8 cellular contexts compared by ENCODE assay signal in genomic region chr6:33633084-33633461, GRCh38. TPM values are rescaled to one million over a fixed set of nuclear protein-coding genes. Genes with fewer than 3 reads are reported as not detected.
DNase-seq lines count a peak whose midpoint lies in the region; ATAC-seq and TF ChIP-seq lines count a peak whose summit lies in the region.

No MANE protein-coding gene starts in this region.

- H3K9me3 ChIP-seq in thoracic aorta, result no peaks in the 10 kb centered on the region

- H3K9me3 Mint-ChIP-seq in activated CD8-positive, alpha-beta memory T cell treated with anti-CD3 and anti-CD28 coated beads, Interleukin-2, amount 10 ng/mL, durations not matched to agents 7 days and 5 days (ENCODE audit: low read depth), result no peaks in the 10 kb centered on the region
- H3K9me3 Mint-ChIP-seq in activated T-helper 17 cell treated with anti-CD3 and anti-CD28 coated beads, Interleukin-2, amount 50 U/mL, for 72 hours, result no peaks in the 10 kb centered on the region
- H3K9me3 Mint-ChIP-seq in immature natural killer cell, result no peaks in the 10 kb centered on the region

- ATAC-seq in activated CD8-positive, alpha-beta memory T cell treated with anti-CD3 and anti-CD28 coated beads, Interleukin-2, amount 10 ng/mL, durations not matched to agents 7 days and 5 days, result peak; percentile 18
- no peak for ATAC-seq in activated T-helper 17 cell treated with anti-CD3 and anti-CD28 coated beads, Interleukin-2, amount 50 U/mL, for 72 hours (replicated peaks)
- no peak for ATAC-seq in thoracic aorta (ENCODE audit: insufficient number of reproducible peaks, low FRiP score, low read depth)
- ATAC-seq in GM18868 (IDR thresholded peaks at IDR 0.05; ENCODE audit: unreplicated experiment), result no peak

- peaks cover 9 to 21% of the 10 kb centered on the region in 2 donors for H3K4me1 ChIP-seq in thoracic aorta (ENCODE audit: control insufficient read depth in 1 of 2, low read depth in 2 of 2)

- H3K4me3 Mint-ChIP-seq in activated CD8-positive, alpha-beta memory T cell treated with anti-CD3 and anti-CD28 coated beads, Interleukin-2, amount 10 ng/mL, durations not matched to agents 7 days and 5 days, result peak overlapping the region; percentile 55
- H3K4me3 Mint-ChIP-seq in activated T-helper 17 cell treated with anti-CD3 and anti-CD28 coated beads, Interleukin-2, amount 50 U/mL, for 72 hours, result peak overlapping the region; percentile 92
- H3K4me3 Mint-ChIP-seq in immature natural killer cell, result peak overlapping the region; percentile 74 to 85 (median 84)

- CTCF ChIA-PET in activated CD8-positive, alpha-beta memory T cell treated with anti-CD3 and anti-CD28 coated beads, Interleukin-2, amount 10 ng/mL, durations not matched to agents 7 days and 5 days (lab: Charles Lee), result interaction anchor here (1.5 to 3.1 kb wide), 3 partner anchors 11 to 67 kb away, joined by 6 to 16 read pairs (median 7); partner anchors contain the start of gene ITPR3

- DNase-seq in activated CD8-positive, alpha-beta memory T cell treated with anti-CD3 and anti-CD28 coated beads, Interleukin-2, amount 10 ng/mL, durations not matched to agents 7 days and 5 days, result no peak
- no peak for DNase-seq in activated CD8-positive, alpha-beta memory T cell treated with anti-CD3 and anti-CD28 coated beads, Interleukin-2, amount 50 U/mL, for 4 hours
- DNase-seq in immature natural killer cell, result no peak
- DNase-seq in thoracic aorta (ENCODE audit: low spot score), result no peak
- no peak for DNase-seq in NCI-H2107 (lab: John Stamatoyannopoulos, UW)
- DNase-seq in 8988T, result no peak

- no peak overlapping the region for H3K27ac ChIP-seq in thoracic aorta

- peaks cover 5% of the 10 kb centered on the region for H3K36me3 Mint-ChIP-seq in activated CD8-positive, alpha-beta memory T cell treated with anti-CD3 and anti-CD28 coated beads, Interleukin-2, amount 10 ng/mL, durations not matched to agents 7 days and 5 days
- H3K36me3 Mint-ChIP-seq in activated T-helper 17 cell treated with anti-CD3 and anti-CD28 coated beads, Interleukin-2, amount 50 U/mL, for 72 hours (ENCODE audit: low read depth), result peaks cover 62% of the 10 kb centered on the region
- H3K36me3 Mint-ChIP-seq in immature natural killer cell, result peaks cover 0 to 3% (median 0%) of the 10 kb centered on the region in 3 donors

- peaks cover 53% of the 10 kb centered on the region for H3K4me1 Mint-ChIP-seq in activated CD8-positive, alpha-beta memory T cell treated with anti-CD3 and anti-CD28 coated beads, Interleukin-2, amount 10 ng/mL, durations not matched to agents 7 days and 5 days
- peaks cover 46% of the 10 kb centered on the region for H3K4me1 Mint-ChIP-seq in activated T-helper 17 cell treated with anti-CD3 and anti-CD28 coated beads, Interleukin-2, amount 50 U/mL, for 72 hours
- H3K4me1 Mint-ChIP-seq in immature natural killer cell, result peaks cover 45 to 72% of the 10 kb centered on the region in 2 donors

- H3K27ac Mint-ChIP-seq in activated CD8-positive, alpha-beta memory T cell treated with anti-CD3 and anti-CD28 coated beads, Interleukin-2, amount 10 ng/mL, durations not matched to agents 7 days and 5 days, result no peak overlapping the region
- H3K27ac Mint-ChIP-seq in activated T-helper 17 cell treated with anti-CD3 and anti-CD28 coated beads, Interleukin-2, amount 50 U/mL, for 72 hours, result peak overlapping the region; percentile 88
- H3K27ac Mint-ChIP-seq in immature natural killer cell, result peak overlapping the region; percentile 81 to 95 (median 88)

- no peaks in the 10 kb centered on the region for H3K27me3 Mint-ChIP-seq in activated CD8-positive, alpha-beta memory T cell treated with anti-CD3 and anti-CD28 coated beads, Interleukin-2, amount 10 ng/mL, durations not matched to agents 7 days and 5 days
- H3K27me3 Mint-ChIP-seq in activated T-helper 17 cell treated with anti-CD3 and anti-CD28 coated beads, Interleukin-2, amount 50 U/mL, for 72 hours, result no peaks in the 10 kb centered on the region
- H3K27me3 Mint-ChIP-seq in immature natural killer cell (ENCODE audit: low read depth in 3 of 3), result peaks cover 6 to 16% (median 9%) of the 10 kb centered on the region in 3 donors

- H3K36me3 ChIP-seq in thoracic aorta, result no peaks in the 10 kb centered on the region

- peak overlapping the region; percentile 71 for H3K4me3 ChIP-seq in thoracic aorta

- no peak for TF ChIP-seq CTCF in thoracic aorta (IDR thresholded peaks at IDR 0.05)

- no peaks in the 10 kb centered on the region for H3K27me3 ChIP-seq in thoracic aorta (replicated peaks; ENCODE audit: insufficient read depth)

RNA-seq across cellular contexts. Expression of gene ITPR3, which starts 12.0 kb away (rescaled TPM):
- total RNA-seq in activated CD8-positive, alpha-beta memory T cell treated with anti-CD3 and anti-CD28 coated beads, Interleukin-2, amount 10 ng/mL, durations not matched to agents 7 days and 5 days, result 10 to 100 TPM; 44.9 to 71.3 TPM
- 10 to 100 TPM; 57.0 to 59.7 TPM for total RNA-seq in activated T-helper 17 cell treated with anti-CD3 and anti-CD28 coated beads, Interleukin-2, amount 50 U/mL, for 72 hours
- 1 to 10 TPM in 2 of 3 donors, under 1 TPM in 1; 0.02 to 7.2 (median 1.1) TPM for polyA plus RNA-seq in immature natural killer cell
- 10 to 100 TPM; 15.2 to 21.2 TPM for total RNA-seq in thoracic aorta

RNA-seq across cellular contexts. Expression of gene BAK1, which starts 53.0 kb away (rescaled TPM):
- total RNA-seq in activated CD8-positive, alpha-beta memory T cell treated with anti-CD3 and anti-CD28 coated beads, Interleukin-2, amount 10 ng/mL, durations not matched to agents 7 days and 5 days, result 10 to 100 TPM; 70.9 to 74.4 TPM
- 10 to 100 TPM; 48.8 to 61.9 TPM for total RNA-seq in activated T-helper 17 cell treated with anti-CD3 and anti-CD28 coated beads, Interleukin-2, amount 50 U/mL, for 72 hours
- polyA plus RNA-seq in immature natural killer cell, result 10 to 100 TPM; 26.6 to 46.6 (median 32.4) TPM
- 10 to 100 TPM; 13.8 to 14.0 TPM for total RNA-seq in thoracic aorta
